Comparison of ENCODE assay signal across 8 cellular contexts in the genomic region with DNA sequence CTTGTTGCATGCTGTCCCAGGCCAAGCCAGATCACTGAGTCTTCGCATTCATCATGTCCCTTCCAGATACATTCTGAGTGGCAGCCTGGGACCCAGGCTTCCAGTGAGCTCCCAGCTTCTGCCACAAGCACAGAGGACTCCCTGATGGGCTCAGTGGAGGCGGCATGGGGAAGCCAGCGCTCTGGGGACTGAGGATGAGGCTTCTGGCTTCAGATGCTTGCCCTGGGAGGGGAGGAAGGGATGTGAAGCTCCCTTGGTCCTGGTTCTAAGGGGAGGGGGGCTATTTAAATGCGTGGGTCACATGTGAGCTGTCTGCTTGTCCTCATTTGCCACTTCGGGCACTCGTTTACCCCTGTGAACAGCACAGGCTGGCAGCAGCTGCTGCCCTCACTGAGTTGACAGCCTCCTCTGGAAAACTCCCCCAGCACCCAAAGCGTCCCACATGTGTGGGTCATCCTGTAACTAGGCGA.
DNase-seq lines count a peak whose midpoint lies in the region; ATAC-seq, FAIRE-seq and TF ChIP-seq lines count a peak whose summit lies in the region.

No MANE protein-coding gene starts in this region.

- no peaks in the 10 kb centered on the region for H4K20me1 ChIP-seq in OCI-LY3 (ENCODE audit: insufficient read depth, low read length)

- ATAC-seq in GM18858 (IDR thresholded peaks at IDR 0.05; ENCODE audit: unreplicated experiment) (peak; percentile 29), HG02571 (IDR thresholded peaks at IDR 0.05; ENCODE audit: unreplicated experiment) (peak; percentile 41), right lobe of liver (peak in 2 of 4 donors; percentile 1 to 39)

- DNase-seq in right lobe of liver: peak in 1 of 3 donors; percentile 53
- DNase-seq in RCC 7860 (ENCODE audit: low spot score): no peak
- DNase-seq in cerebellar nuclear complex (lab: John Stamatoyannopoulos, UW): no peak
- no peak for DNase-seq in GM19240 (ENCODE audit: insufficient read length, low spot score)
- DNase-seq in T1000 (lab: John Stamatoyannopoulos, UW): no peak

- H3K27me3 ChIP-seq in OCI-LY3 (ENCODE audit: low read depth, low read length) (no peaks in the 10 kb centered on the region), right lobe of liver (no peaks in the 10 kb centered on the region)

- H3K4me3 ChIP-seq in OCI-LY3 (ENCODE audit: low read length): peak overlapping the region; percentile 66
- H3K4me3 ChIP-seq in right lobe of liver: no peak overlapping the region

- H3K9ac ChIP-seq in OCI-LY3 (ENCODE audit: low read length): peak overlapping the region; percentile 46

- H3K36me3 ChIP-seq in OCI-LY3 (replicated peaks; ENCODE audit: low read depth, low read length) (no peaks in the 10 kb centered on the region), right lobe of liver (no peaks in the 10 kb centered on the region)

- no peaks in the 10 kb centered on the region for H3K79me2 ChIP-seq in OCI-LY3 (ENCODE audit: low read length)

- H3K4me1 ChIP-seq in OCI-LY3 (ENCODE audit: low read length) (peaks cover 46% of the 10 kb centered on the region), right lobe of liver (peaks cover 0 to 58% (median 18%) of the 10 kb centered on the region in 4 donors)

- H3K27ac ChIP-seq in OCI-LY3 (ENCODE audit: low read length) (peak overlapping the region; percentile 80), right lobe of liver (peak overlapping the region; percentile 66 to 96 (median 77))

- FAIRE-seq in RCC 7860 (lab: Jason Lieb, UNC): no peak

- no peak for TF ChIP-seq CTCF in OCI-LY3 (IDR thresholded peaks at IDR 0.05; ENCODE audit: low read depth, low read length)
- no peak for TF ChIP-seq CTCF in right lobe of liver (IDR thresholded peaks at IDR 0.05)

- intact Hi-C loops in right lobe of liver (cut with DNase I): no loop called here

- WGBS in right lobe of liver (ENCODE audit: insufficient coverage, low coverage, low lambda C conversion rate, missing lambda C conversion rate): 42% methylated on average over 4 of the region's 8 CpGs

- H3K9me3 ChIP-seq in OCI-LY3 (ENCODE audit: insufficient read depth, low read length): peaks cover 7% of the 10 kb centered on the region; the same call in 1 of the 2 replicates
- H3K9me3 ChIP-seq in right lobe of liver: no peaks in the 10 kb centered on the region

- peak overlapping the region; percentile 78 for H2AFZ ChIP-seq in OCI-LY3 (ENCODE audit: low read depth, low read length)

- no peak for TF ChIP-seq POLR2A in right lobe of liver (IDR thresholded peaks at IDR 0.05)

- peak overlapping the region; percentile 89 for H3K4me2 ChIP-seq in OCI-LY3 (ENCODE audit: low read length)
